ENCODE assay signal across 27 cellular contexts in genomic region chrX:71640002-71640401, GRCh38. TPM values are rescaled to one million over a fixed set of nuclear protein-coding genes. Genes with fewer than 3 reads are reported as not detected.
"Had no signal": no experiment of that assay in that cellular context is flagged by ENCODE, and none has a peak within 500 bp of the region (broad histone marks: within the 10 kb centered on the region; RNA-seq: fewer than 3 reads in every experiment).

No MANE protein-coding gene starts in this region.

- H3K9me3 Mint-ChIP-seq: activated CD4-positive, alpha-beta memory T cell treated with anti-CD3 and anti-CD28 coated beads, Interleukin-2, amount 10 ng/mL, durations not matched to agents 7 days and 5 days had no signal

- ATAC-seq: activated CD4-positive, CD25-positive, alpha-beta regulatory T cell treated with anti-CD3 and anti-CD28 coated beads, Interleukin-2, amount 50 U/mL, for 24 hours; Panc1 had no signal

- FAIRE-seq: astrocyte, colon had no signal

- H3K4me1 ChIP-seq: SJCRH30 had no signal

- H3K4me3 ChIP-seq: SJCRH30 had no signal

- H3K27me3 ChIP-seq: SJCRH30 had no signal

- H3K4me1 Mint-ChIP-seq: brain had no signal

- H3K27ac ChIP-seq: RWPE1, SJCRH30 had no signal

- H3K4me3 Mint-ChIP-seq: activated CD4-positive, alpha-beta memory T cell treated with anti-CD3 and anti-CD28 coated beads, Interleukin-2, amount 10 ng/mL, durations not matched to agents 7 days and 5 days; brain had no signal

- H3K9ac ChIP-seq: SK-N-SH had no signal

- H3K36me3 Mint-ChIP-seq: brain had no signal

- H3K4me2 ChIP-seq: SK-N-SH had no signal

- H3K9me3 ChIP-seq: SJCRH30, SK-N-SH had no signal

- H3K36me3 ChIP-seq: SJCRH30 had no signal

- H3K27me3 Mint-ChIP-seq: activated CD4-positive, alpha-beta memory T cell treated with anti-CD3 and anti-CD28 coated beads, Interleukin-2, amount 10 ng/mL, durations not matched to agents 7 days and 5 days; brain had no signal

- H3K27ac Mint-ChIP-seq: activated CD4-positive, alpha-beta memory T cell treated with anti-CD3 and anti-CD28 coated beads, Interleukin-2, amount 10 ng/mL, durations not matched to agents 7 days and 5 days; brain had no signal

- DNase-seq: activated CD4-positive, alpha-beta memory T cell treated with anti-CD3 and anti-CD28 coated beads, Interleukin-2, amount 10 ng/mL, durations not matched to agents 7 days and 5 days; activated CD4-positive, alpha-beta T cell treated with anti-CD3 and anti-CD28 coated beads for 4 hours; activated CD8-positive, alpha-beta memory T cell treated with anti-CD3 and anti-CD28 coated beads, Interleukin-2, amount 50 U/mL, for 48 hours; activated naive CD4-positive, alpha-beta T cell treated with anti-CD3 and anti-CD28 coated beads, Interleukin-2, amount 50 U/mL, for 16 hours; activated T-cell treated with anti-CD3 and anti-CD28 coated beads, Interleukin-2, amount 50 U/mL, for 1 hour; amniotic stem cell; cerebellar nuclear complex; Karpas-422; MM.1S; NCI-H1105; NCI-H1436; NCI-H1694 treated with DMSO at 0.1 percent for 48 hours; NCI-H2029 treated with DMSO at 0.1 percent for 48 hours; NCI-H345; NCI-H510A; NCI-H526 treated with DMSO at 0.1 percent for 48 hours; NK-92 treated with Interleukin-12 subunit alpha and Interleukin-12 subunit beta, amount 100 ng/mL, for 24 hours; OCI-M1; Right ventricle myocardium superior; SJCRH30; SK-N-SH had no signal

RNA-seq across cellular contexts. Expression of gene CXCR3, which starts 21.7 kb away (rescaled TPM):
- total RNA-seq: astrocyte, SJCRH30 had no signal
- polyA plus RNA-seq: SK-N-SH had no signal
